22 cellular contexts compared by ENCODE assay signal in the genomic region with DNA sequence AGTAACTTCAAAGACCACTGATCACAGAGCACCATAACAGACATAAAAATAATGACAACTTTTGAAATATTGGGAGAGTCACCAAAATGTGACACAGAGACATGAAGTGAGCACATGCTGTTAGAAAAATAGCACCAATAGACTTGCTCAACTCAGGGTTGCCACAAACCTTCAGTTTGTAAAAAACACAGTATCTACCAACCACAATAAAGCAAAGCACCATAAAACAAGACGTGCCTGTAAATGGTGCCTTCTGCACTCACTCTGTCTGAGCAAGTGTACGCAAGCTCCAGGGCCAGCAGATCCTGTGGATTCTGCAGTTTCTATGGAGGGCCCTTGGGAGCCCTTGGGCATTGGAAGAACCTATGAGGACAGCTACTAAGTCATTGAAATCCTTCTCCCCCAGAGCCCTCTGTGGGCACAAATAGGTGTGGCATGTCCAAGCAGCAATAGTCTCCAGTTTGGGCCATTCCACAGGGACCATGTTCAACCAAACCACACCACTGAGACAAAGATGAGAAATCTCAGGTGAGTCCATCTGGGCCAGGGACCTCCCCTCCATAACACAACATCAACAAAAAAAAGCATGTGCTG.
DNase-seq lines count a peak whose midpoint lies in the region; ATAC-seq and TF ChIP-seq lines count a peak whose summit lies in the region.
"Had no signal": no experiment of that assay in that cellular context is flagged by ENCODE, and none has a peak within 500 bp of the region (broad histone marks: within the 10 kb centered on the region; RNA-seq: fewer than 3 reads in every experiment).

No MANE protein-coding gene starts in this region.

- H3K18ac ChIP-seq in trophoblast cell (ENCODE audit: low read length), result no peak overlapping the region

- H4K12ac ChIP-seq in trophoblast cell (ENCODE audit: low read depth, low read length), result no peak overlapping the region

- no CpG with 5 or more reads among the region's 2 CpGs for WGBS in trophoblast cell (ENCODE audit: extremely low coverage, insufficient coverage, insufficient read length)
- 86% methylated on average over 2 of the region's 2 CpGs for WGBS in hepatocyte (ENCODE audit: low lambda C conversion rate, missing lambda C conversion rate)

- no peak for ATAC-seq in HCT116
- no peak for ATAC-seq in HG03439 (IDR thresholded peaks at IDR 0.05; ENCODE audit: unreplicated experiment)
- ATAC-seq: K562, Right ventricle myocardium inferior had no signal

- no peak overlapping the region for H3K14ac ChIP-seq in trophoblast cell (ENCODE audit: low read length)

- H3K27ac Mint-ChIP-seq in dendritic cell treated with granulocyte-macrophage colony-stimulating factor and Interleukin-4, amounts not matched to agents 40 ng/mL and 50 ng/mL, for 4 days, result peak overlapping the region; percentile 48

- CTCF ChIA-PET in HCT116 (lab: Charles Lee), result no interaction called here

- RAD21 ChIA-PET in HCT116 (lab: Charles Lee; ENCODE audit: low non-redundant PET in 1 of 2, low total read pairs in 2 of 2, uncharacterized antibody in 2 of 2, unreplicated experiment in 2 of 2), result no interaction called here

- H4K20me1 ChIP-seq in BLaER1 (no peaks in the 10 kb centered on the region), HCT116 (ENCODE audit: insufficient read depth) (no peaks in the 10 kb centered on the region), hepatocyte (ENCODE audit: insufficient read depth, poor library complexity, severe bottlenecking) (no peaks in the 10 kb centered on the region)

- H3K4me1 ChIP-seq in BLaER1, result peaks cover 28% of the 10 kb centered on the region
- no peaks in the 10 kb centered on the region for H3K4me1 ChIP-seq in HCT116 (ENCODE audit: control insufficient read depth in 1 of 2, insufficient read depth in 2 of 2, low read length in 2 of 2)
- peaks cover 2 to 4% of the 10 kb centered on the region in 2 experiments for H3K4me1 ChIP-seq in trophoblast cell (ENCODE audit: control insufficient read depth in 1 of 2, insufficient read depth in 2 of 2, low read length in 2 of 2)
- peaks cover 3% of the 10 kb centered on the region for H3K4me1 ChIP-seq in hepatocyte (ENCODE audit: insufficient read depth)

- POLR2A ChIA-PET in HCT116 (lab: Charles Lee), result no interaction called here

- no peak for TF ChIP-seq POLR2A in HCT116 (IDR thresholded peaks at IDR 0.05; ENCODE audit: borderline replicate concordance, extremely low read depth, insufficient read depth, insufficient read length)

- H2BK5ac ChIP-seq in trophoblast cell (ENCODE audit: low read depth, low read length, poor library complexity), result no peak overlapping the region

- H4K91ac ChIP-seq in trophoblast cell (ENCODE audit: low read depth, low read length), result peak overlapping the region; percentile 37

- no peaks in the 10 kb centered on the region for H3K9me3 ChIP-seq in BLaER1
- H3K9me3 ChIP-seq in HCT116 (ENCODE audit: control insufficient read depth in 1 of 2, insufficient read depth in 1 of 2, low read depth in 1 of 2, low read length in 2 of 2), result no peaks in the 10 kb centered on the region
- H3K9me3 ChIP-seq in trophoblast cell (ENCODE audit: insufficient read depth, low read depth, low read length), result peaks cover 3% of the 10 kb centered on the region
- H3K9me3 ChIP-seq in hepatocyte (ENCODE audit: low read depth), result no peaks in the 10 kb centered on the region
- H3K9me3 ChIP-seq: SJSA1 had no signal

- H3K9me3 Mint-ChIP-seq in dendritic cell treated with granulocyte-macrophage colony-stimulating factor and Interleukin-4, amounts not matched to agents 40 ng/mL and 50 ng/mL, for 4 days, result no peaks in the 10 kb centered on the region

- H3K4ac ChIP-seq in trophoblast cell (ENCODE audit: low read depth, low read length), result no peak overlapping the region

- TF ChIP-seq CTCF in HCT116 (IDR thresholded peaks at IDR 0.05 in 2 of 3, conservative IDR thresholded peaks at IDR 0.05 in 1 of 3; ENCODE audit: borderline replicate concordance in 1 of 3, insufficient read depth in 1 of 3, low read depth in 2 of 3, low read length in 2 of 3), result no peak
- no peak for TF ChIP-seq CTCF in hepatocyte (IDR thresholded peaks at IDR 0.05; ENCODE audit: poor library complexity)

- H3K27me3 ChIP-seq in BLaER1, result no peaks in the 10 kb centered on the region
- H3K27me3 ChIP-seq in HCT116 (ENCODE audit: insufficient read depth, low read length), result peaks cover 6% of the 10 kb centered on the region; the same call in 1 of the 2 replicates
- H3K27me3 ChIP-seq in trophoblast cell (ENCODE audit: insufficient read depth, low read length), result no peaks in the 10 kb centered on the region
- H3K27me3 ChIP-seq in hepatocyte, result no peaks in the 10 kb centered on the region
- H3K27me3 ChIP-seq: SJSA1 had no signal

- no peak overlapping the region for H4K8ac ChIP-seq in trophoblast cell (ENCODE audit: low read depth, low read length)

- H3K9ac ChIP-seq in BLaER1, result no peak overlapping the region
- H3K9ac ChIP-seq in HCT116 (ENCODE audit: low read length), result no peak overlapping the region
- H3K9ac ChIP-seq in trophoblast cell (ENCODE audit: low read length), result no peak overlapping the region

- H3K4me1 Mint-ChIP-seq in dendritic cell treated with granulocyte-macrophage colony-stimulating factor and Interleukin-4, amounts not matched to agents 40 ng/mL and 50 ng/mL, for 4 days (ENCODE audit: low read depth), result peaks cover 59% of the 10 kb centered on the region

- peaks cover 1% of the 10 kb centered on the region for H3K79me1 ChIP-seq in trophoblast cell (ENCODE audit: low read length)

- no peak overlapping the region for H2BK120ac ChIP-seq in trophoblast cell (ENCODE audit: insufficient read depth, low read length, poor library complexity)

- H3K9me2 ChIP-seq in HCT116 (ENCODE audit: insufficient read depth) (no peaks in the 10 kb centered on the region), hepatocyte (replicated peaks; ENCODE audit: insufficient read depth) (no peaks in the 10 kb centered on the region)

- H3K4me2 ChIP-seq in BLaER1 (peak overlapping the region; percentile 73; the same call in 1 of the 2 replicates), HCT116 (ENCODE audit: low read length) (no peak overlapping the region), trophoblast cell (ENCODE audit: low read length) (no peak overlapping the region), hepatocyte (no peak overlapping the region)

- TF ChIP-seq RAD21 in HCT116 (IDR thresholded peaks at IDR 0.05; ENCODE audit: low read depth), result peak; percentile 21; the same call in 1 of the 2 replicates

- no peaks in the 10 kb centered on the region for H3K36me3 ChIP-seq in BLaER1
- no peaks in the 10 kb centered on the region for H3K36me3 ChIP-seq in HCT116 (ENCODE audit: control insufficient read depth in 1 of 2, insufficient read depth in 2 of 2, low read length in 2 of 2)
- H3K36me3 ChIP-seq in trophoblast cell (ENCODE audit: control insufficient read depth in 1 of 2, insufficient read depth in 2 of 2, low read length in 2 of 2), result no peaks in the 10 kb centered on the region
- H3K36me3 ChIP-seq in hepatocyte (replicated peaks; ENCODE audit: insufficient read depth, low read depth), result no peaks in the 10 kb centered on the region
- H3K36me3 ChIP-seq: SJSA1 had no signal

- no peak for DNase-seq in HCT116 (ENCODE audit: low read depth, low spot score)
- no peak for DNase-seq in trophoblast cell
- DNase-seq in iPS-NIHi7 (ENCODE audit: extremely low spot score), result no peak
- DNase-seq in hepatocyte (ENCODE audit: low spot score), result no peak
- DNase-seq: ACHN, DMS53, EL, GF-D8, GOT3, NCI-H1105, NCI-H146, NCI-H2081, NCI-H2171 treated with DMSO at 0.1 percent for 48 hours, NCI-H524 treated with DMSO at 0.1 percent for 48 hours, NCI-H82 had no signal

- H3K36me3 Mint-ChIP-seq in dendritic cell treated with granulocyte-macrophage colony-stimulating factor and Interleukin-4, amounts not matched to agents 40 ng/mL and 50 ng/mL, for 4 days (ENCODE audit: low read depth), result no peaks in the 10 kb centered on the region

- no peak overlapping the region for H2AK5ac ChIP-seq in trophoblast cell (ENCODE audit: low read length)

- no peaks in the 10 kb centered on the region for H3K79me2 ChIP-seq in HCT116 (ENCODE audit: insufficient read depth, low read length)
- no peaks in the 10 kb centered on the region for H3K79me2 ChIP-seq in trophoblast cell (ENCODE audit: control insufficient read depth, insufficient read depth, low read length, poor library complexity)
- H3K79me2 ChIP-seq in hepatocyte, result no peaks in the 10 kb centered on the region

- H3K23ac ChIP-seq in trophoblast cell (ENCODE audit: low read length), result no peak overlapping the region

- H3K4me3 Mint-ChIP-seq in dendritic cell treated with granulocyte-macrophage colony-stimulating factor and Interleukin-4, amounts not matched to agents 40 ng/mL and 50 ng/mL, for 4 days, result no peak overlapping the region
- H3K4me3 Mint-ChIP-seq: CD14-positive monocyte had no signal

- no TSS peak for BruUV-seq in HCT116 (replicated peaks; lab: Mats Ljungman, UMichigan)

- H3K4me3 ChIP-seq in BLaER1, result no peak overlapping the region
- no peak overlapping the region for H3K4me3 ChIP-seq in HCT116 (replicated peaks in 1 of 2; ENCODE audit: low read depth in 1 of 2, low read length in 2 of 2)
- no peak overlapping the region for H3K4me3 ChIP-seq in trophoblast cell (ENCODE audit: low read depth, low read length)
- no peak overlapping the region for H3K4me3 ChIP-seq in hepatocyte
- H3K4me3 ChIP-seq: K562, SJSA1 had no signal

- H3K27me3 Mint-ChIP-seq in dendritic cell treated with granulocyte-macrophage colony-stimulating factor and Interleukin-4, amounts not matched to agents 40 ng/mL and 50 ng/mL, for 4 days, result no peaks in the 10 kb centered on the region

- intact Hi-C loops in HCT116 (cut with micrococcal nuclease), result no loop called here
- intact Hi-C loops in dendritic cell treated with granulocyte-macrophage colony-stimulating factor and Interleukin-4, amounts not matched to agents 40 ng/mL and 50 ng/mL, for 4 days (cut with micrococcal nuclease), result no loop called here

- H2AFZ ChIP-seq in HCT116 (ENCODE audit: low read depth, low read length, poor library complexity, severe bottlenecking) (no peak overlapping the region), trophoblast cell (ENCODE audit: insufficient read depth, low read length, poor library complexity) (no peak overlapping the region), hepatocyte (no peak overlapping the region)

- H2BK12ac ChIP-seq in trophoblast cell (ENCODE audit: low read length), result no peak overlapping the region

- H3K27ac ChIP-seq in BLaER1, result no peak overlapping the region
- no peak overlapping the region for H3K27ac ChIP-seq in HCT116 (ENCODE audit: low read depth, low read length)
- H3K27ac ChIP-seq in trophoblast cell (ENCODE audit: low read depth, low read length), result no peak overlapping the region
- no peak overlapping the region for H3K27ac ChIP-seq in hepatocyte
- H3K27ac ChIP-seq: SJSA1 had no signal

TF ChIP-seq in HCT116, 20 proteins besides CTCF, POLR2A, EP300 and RAD21 (continues in another document):
- TF ChIP-seq SRF (IDR thresholded peaks at IDR 0.05; ENCODE audit: low read depth) (no peak), POLR2AphosphoS5 (IDR thresholded peaks at IDR 0.05; ENCODE audit: low read depth, low read length) (no peak), ELF1 (IDR thresholded peaks at IDR 0.05; ENCODE audit: borderline replicate concordance, low read depth) (no peak), TCF7L2 (IDR thresholded peaks at IDR 0.05; ENCODE audit: borderline replicate concordance, extremely low read depth, insufficient read depth, insufficient read length) (no peak), SIN3A (IDR thresholded peaks at IDR 0.05; ENCODE audit: low read depth) (no peak), EZH2 (IDR thresholded peaks at IDR 0.05) (no peak)
